ENCODE assay signal across 15 cellular contexts in genomic region chr14:51564460-51564859, GRCh38.
DNase-seq lines count a peak whose midpoint lies in the region; ATAC-seq, FAIRE-seq and TF ChIP-seq lines count a peak whose summit lies in the region.
"Had no signal": no experiment of that assay in that cellular context is flagged by ENCODE, and none has a peak within 500 bp of the region (broad histone marks: within the 10 kb centered on the region; RNA-seq: fewer than 3 reads in every experiment).

No MANE protein-coding gene starts in this region.

- TF ChIP-seq RAD21 in A549 (conservative IDR thresholded peaks at IDR 0.05 in 1 of 2, IDR thresholded peaks at IDR 0.05 in 1 of 2) (no peak), liver (IDR thresholded peaks at IDR 0.05) (peak in 1 of 2 donors; percentile 20)

- POLR2A ChIA-PET in A549 (lab: Yijun Ruan, JAX), result interaction anchor here (0.6 to 1.5 kb wide), 2 partner anchors 87 to 896 kb away, joined by 3 read pairs; partner anchors contain the start of genes FRMD6 and SAV1
- POLR2A ChIA-PET in CD4-positive, alpha-beta T cell (lab: Charles Lee), result interaction anchor here (0.8 kb wide), 1 partner anchor 16 kb away, joined by 5 read pairs; no protein-coding TSS in a partner anchor

- peaks cover 29% of the 10 kb centered on the region for H3K4me1 Mint-ChIP-seq in CD4-positive, alpha-beta T cell (ENCODE audit: low read depth)

- no peaks in the 10 kb centered on the region for H3K9me2 ChIP-seq in SU-DHL-6 (replicated peaks; ENCODE audit: insufficient read depth, low read length)

- DNase-seq in A549 (ENCODE audit: low read depth in 1 of 2, low spot score in 1 of 2) (no peak), HAP-1 (ENCODE audit: low spot score in 2 of 2) (peak; percentile 75 to 90), middle frontal gyrus (ENCODE audit: extremely low spot score, low spot score) (no peak), amygdala (lab: John Stamatoyannopoulos, UW) (no peak)
- no peak for DNase-seq in CD4-positive, alpha-beta T cell
- DNase-seq: activated naive CD4-positive, alpha-beta T cell treated with anti-CD3 and anti-CD28 coated beads for 36 hours; Peyer's patch; sigmoid colon; stimulated activated CD4-positive, alpha-beta T cell treated with anti-CD3 and anti-CD28 coated beads, Interleukin-4, amount 100 ng/mL, for 1 hour; SW 1271; upper lobe of right lung had no signal

- intact Hi-C loops in CD4-positive, alpha-beta T cell (cut with DNase I, micrococcal nuclease), result no loop called here

- CTCF ChIA-PET in A549 (lab: Yijun Ruan, JAX), result interaction anchor here (1.0 to 2.2 kb wide), 6 partner anchors 16 to 278 kb away, joined by 3 to 5 read pairs (median 3); no protein-coding TSS in a partner anchor
- CTCF ChIA-PET in CD4-positive, alpha-beta T cell (lab: Charles Lee), result no interaction called here

- no peak overlapping the region for H3K4me3 Mint-ChIP-seq in CD4-positive, alpha-beta T cell
- H3K4me3 Mint-ChIP-seq: activated naive CD4-positive, alpha-beta T cell treated with anti-CD3 and anti-CD28 coated beads for 36 hours had no signal

- H3K36me3 ChIP-seq in HAP-1 (replicated peaks) (no peaks in the 10 kb centered on the region), SU-DHL-6 (ENCODE audit: low read length) (no peaks in the 10 kb centered on the region), liver (ENCODE audit: control insufficient read depth in 4 of 4, insufficient read depth in 3 of 4, low read depth in 1 of 4, low read length in 3 of 4) (no peaks in the 10 kb centered on the region)
- H3K36me3 ChIP-seq: Peyer's patch, sigmoid colon, upper lobe of right lung had no signal

- WGBS in A549 (ENCODE audit: missing lambda C conversion rate), result 70% methylated on average over 5 of the region's 5 CpGs
- whole genome bisulfite sequencing in liver, result 61% methylated on average over 5 of the region's 5 CpGs

- no peak for FAIRE-seq in A549 (lab: Jason Lieb, UNC)

- no peaks in the 10 kb centered on the region for H3F3A ChIP-seq in SU-DHL-6 (ENCODE audit: insufficient read depth)

- H3K27ac Mint-ChIP-seq in CD4-positive, alpha-beta T cell, result no peak overlapping the region
- H3K27ac Mint-ChIP-seq: activated naive CD4-positive, alpha-beta T cell treated with anti-CD3 and anti-CD28 coated beads for 36 hours had no signal

- H3K4me3 ChIP-seq in A549 (no peak overlapping the region), HAP-1 (no peak overlapping the region), SU-DHL-6 (ENCODE audit: insufficient read depth, low read length, poor library complexity, severe bottlenecking) (no peak overlapping the region), liver (ENCODE audit: low read depth in 1 of 3, low read length in 3 of 3) (no peak overlapping the region)
- H3K4me3 ChIP-seq: lung, Peyer's patch, sigmoid colon, upper lobe of right lung had no signal

- H3K79me2 ChIP-seq in SU-DHL-6 (ENCODE audit: insufficient read depth, low read length), result no peaks in the 10 kb centered on the region

- H3K27me3 Mint-ChIP-seq in CD4-positive, alpha-beta T cell, result no peaks in the 10 kb centered on the region

- H3K27me3 ChIP-seq in HAP-1 (ENCODE audit: low read depth), result no peaks in the 10 kb centered on the region
- no peaks in the 10 kb centered on the region for H3K27me3 ChIP-seq in SU-DHL-6 (ENCODE audit: low read length)
- H3K27me3 ChIP-seq in liver (ENCODE audit: control insufficient read depth in 4 of 4, insufficient read depth in 4 of 4, low read length in 3 of 4), result no peaks in the 10 kb centered on the region
- no peaks in the 10 kb centered on the region for H3K27me3 ChIP-seq in CD4-positive, alpha-beta T cell (ENCODE audit: control insufficient read depth, insufficient read depth, low read length)
- H3K27me3 ChIP-seq: Peyer's patch, sigmoid colon, upper lobe of right lung had no signal

- ATAC-seq in A549, result no peak
- ATAC-seq in CD4-positive, alpha-beta T cell (ENCODE audit: poor library complexity), result no peak
- ATAC-seq in GM18858 (IDR thresholded peaks at IDR 0.05; ENCODE audit: unreplicated experiment), result no peak
- ATAC-seq: upper lobe of right lung had no signal

- no peaks in the 10 kb centered on the region for H4K20me1 ChIP-seq in SU-DHL-6 (ENCODE audit: low read depth, low read length)

- H3K4me2 ChIP-seq in A549 (peak overlapping the region; percentile 29; the same call in 2 of the 3 replicates), SU-DHL-6 (ENCODE audit: low read depth, low read length, poor library complexity, severe bottlenecking) (no peak overlapping the region)

- no peak for TF ChIP-seq POLR2A in A549 (IDR thresholded peaks at IDR 0.05; ENCODE audit: low read length)

- TF ChIP-seq EP300 in A549 (IDR thresholded peaks at IDR 0.05), result no peak

- H3K27ac ChIP-seq in A549 (peak overlapping the region in 1 of 2 experiments; percentile 27; a peak in 1 of 6 replicates), SU-DHL-6 (ENCODE audit: low read depth, low read length) (no peak overlapping the region), liver (ENCODE audit: low read depth in 1 of 2, low read length in 2 of 2) (no peak overlapping the region)
- H3K27ac ChIP-seq in CD4-positive, alpha-beta T cell (ENCODE audit: low read depth, low read length), result no peak overlapping the region
- H3K27ac ChIP-seq: Peyer's patch, sigmoid colon, upper lobe of right lung had no signal

- peaks cover 21% of the 10 kb centered on the region for H3K4me1 ChIP-seq in A549
- peaks cover 26% of the 10 kb centered on the region for H3K4me1 ChIP-seq in HAP-1
- H3K4me1 ChIP-seq in liver (ENCODE audit: control insufficient read depth in 4 of 4, insufficient read depth in 4 of 4, low read length in 3 of 4), result peaks cover 3 to 14% (median 6%) of the 10 kb centered on the region in 4 donors
- H3K4me1 ChIP-seq: Peyer's patch, upper lobe of right lung had no signal

- H3K9me3 ChIP-seq in A549, result no peaks in the 10 kb centered on the region
- no peaks in the 10 kb centered on the region for H3K9me3 ChIP-seq in HAP-1
- H3K9me3 ChIP-seq in SU-DHL-6 (ENCODE audit: insufficient read depth, low read length), result no peaks in the 10 kb centered on the region
- H3K9me3 ChIP-seq in liver (ENCODE audit: control insufficient read depth in 4 of 4, low read length in 3 of 4), result no peaks in the 10 kb centered on the region
- no peaks in the 10 kb centered on the region for H3K9me3 ChIP-seq in CD4-positive, alpha-beta T cell (ENCODE audit: control insufficient read depth, low read length)
- H3K9me3 ChIP-seq: Peyer's patch, sigmoid colon, upper lobe of right lung had no signal

- no peaks in the 10 kb centered on the region for H3K36me3 Mint-ChIP-seq in CD4-positive, alpha-beta T cell (ENCODE audit: low read depth)

- in situ Hi-C loops in HAP-1 (cut with MboI; ENCODE audit: low sequenced_read_pairs), result no loop called here

- no peaks in the 10 kb centered on the region for H3K9me3 Mint-ChIP-seq in CD4-positive, alpha-beta T cell
- H3K9me3 Mint-ChIP-seq: activated naive CD4-positive, alpha-beta T cell treated with anti-CD3 and anti-CD28 coated beads for 36 hours had no signal

- TF ChIP-seq CTCF in A549 (IDR thresholded peaks at IDR 0.05), result no peak
- TF ChIP-seq CTCF in SU-DHL-6 (IDR thresholded peaks at IDR 0.05; ENCODE audit: insufficient read depth, low read length, poor library complexity, severe bottlenecking), result no peak
- no peak for TF ChIP-seq CTCF in liver (IDR thresholded peaks at IDR 0.05; ENCODE audit: low read depth, low read length, missing input control)
- no peak for TF ChIP-seq CTCF in CD4-positive, alpha-beta T cell (IDR thresholded peaks at IDR 0.05)

- peak overlapping the region; percentile 13 for H2AFZ ChIP-seq in SU-DHL-6 (ENCODE audit: low read depth, low read length, severe bottlenecking)

- H3K9ac ChIP-seq in SU-DHL-6 (ENCODE audit: low read length) (no peak overlapping the region), liver (ENCODE audit: low read depth in 1 of 2, low read length in 2 of 2) (no peak overlapping the region)

TF ChIP-seq in A549, 52 proteins besides CTCF, POLR2A, EP300 and RAD21:
- TF ChIP-seq BHLHE40 (IDR thresholded peaks at IDR 0.05; ENCODE audit: low read depth, low read length) (no peak), BCL3 (IDR thresholded peaks at IDR 0.05) (no peak), FOXS1 (CRISPR knock-in tag; IDR thresholded peaks at IDR 0.05) (no peak)

TF ChIP-seq in liver, 16 proteins besides CTCF, POLR2A, EP300 and RAD21 (continues in another document):
- TF ChIP-seq FOXA1 (IDR thresholded peaks at IDR 0.05) (no peak), GABPA (IDR thresholded peaks at IDR 0.05 in 1 of 2, conservative IDR thresholded peaks at IDR 0.05 in 1 of 2) (no peak), RXRA (IDR thresholded peaks at IDR 0.05) (peak; percentile 77 to 82), REST (IDR thresholded peaks at IDR 0.05) (no peak), HNF4A (conservative IDR thresholded peaks at IDR 0.05) (peak; percentile 19 to 49), SP1 (IDR thresholded peaks at IDR 0.05) (peak; percentile 41), TAF1 (conservative IDR thresholded peaks at IDR 0.05) (no peak), FOXA2 (IDR thresholded peaks at IDR 0.05) (no peak)

Comparison
In these comparisons a context has a peak if more than half of its experiments do, and no peak if none do; other contexts are left out.
1. DNase-seq: peak in HAP-1 (2 of 2); none in A549 (0 of 2), CD4-positive, alpha-beta T cell (0 of 10), middle frontal gyrus (single experiment) and amygdala (0 of 56).